In genomic region chr14:58969951-58970751, GRCh38 we compare ENCODE assay signal across 14 cellular contexts.
A peak's percentile ranks its signal among the peaks of the same experiment; 100 is the strongest.
DNase-seq lines count a peak whose midpoint lies in the region; ATAC-seq, FAIRE-seq and TF ChIP-seq lines count a peak whose summit lies in the region.
"Had no signal": no experiment of that assay in that cellular context is flagged by ENCODE, and none has a peak within 500 bp of the region (broad histone marks: within the 10 kb centered on the region; RNA-seq: fewer than 3 reads in every experiment).

No MANE protein-coding gene starts in this region.

- H4K20me1 ChIP-seq in H1 (replicated peaks in 1 of 2; ENCODE audit: control insufficient read depth in 1 of 2, insufficient read depth in 2 of 2, low read length in 2 of 2) (no peaks in the 10 kb centered on the region), osteoblast (ENCODE audit: insufficient read depth, low read length) (no peaks in the 10 kb centered on the region)

- H3K4me2 ChIP-seq in H1 (ENCODE audit: insufficient read depth in 1 of 2, low read depth in 2 of 2, low read length in 2 of 2), result peak overlapping the region; percentile 31 to 53
- no peak overlapping the region for H3K4me2 ChIP-seq in osteoblast (ENCODE audit: insufficient read depth, low read length)
- H3K4me2 ChIP-seq: KMS-11, PC-9 had no signal

- no peaks in the 10 kb centered on the region for H3K9me3 ChIP-seq in H1 (ENCODE audit: insufficient read depth in 2 of 2, low read depth in 1 of 2, low read length in 1 of 2)
- no peaks in the 10 kb centered on the region for H3K9me3 ChIP-seq in osteoblast (ENCODE audit: low read depth, low read length)

- no peak overlapping the region for H2AK5ac ChIP-seq in H1 (ENCODE audit: low read depth, low read length)

- no peaks in the 10 kb centered on the region for H3K79me1 ChIP-seq in H1 (ENCODE audit: low read depth, low read length)

- POLR2A ChIA-PET in H1 (lab: Charles Lee; ENCODE audit: partially characterized antibody), result interaction anchor here (0.7 to 0.9 kb wide), 4 partner anchors 9 to 333 kb away, joined by 3 read pairs; no protein-coding TSS in a partner anchor

- peak overlapping the region; percentile 69 for H2BK12ac ChIP-seq in H1 (ENCODE audit: low read depth, low read length)

- no peak overlapping the region for H3K14ac ChIP-seq in H1 (ENCODE audit: insufficient read length)

- H3K23me2 ChIP-seq in H1 (ENCODE audit: low read depth, low read length), result no peaks in the 10 kb centered on the region

- ATAC-seq in GM19035 (IDR thresholded peaks at IDR 0.05; ENCODE audit: unreplicated experiment), result peak; percentile 71
- no peak for ATAC-seq in HG03139 (IDR thresholded peaks at IDR 0.05; ENCODE audit: unreplicated experiment)
- ATAC-seq in HG02885 (IDR thresholded peaks at IDR 0.05; ENCODE audit: poor library complexity, unreplicated experiment), result no peak

- H3K4me3 ChIP-seq in H1 (ENCODE audit: extremely low read depth in 1 of 4, insufficient read depth in 2 of 4, low read depth in 3 of 4, low read length in 4 of 4), result peak overlapping the region in 1 of 4 experiments; percentile 37; a peak in 2 of 8 replicates
- H3K4me3 ChIP-seq in osteoblast (ENCODE audit: insufficient read depth, low read length), result no peak overlapping the region
- H3K4me3 ChIP-seq: PC-9 had no signal

- H2BK120ac ChIP-seq in H1 (replicated peaks; ENCODE audit: low read depth, low read length), result peak overlapping the region; percentile 7

- no peak overlapping the region for H2BK15ac ChIP-seq in H1 (ENCODE audit: low read length)

- H3K79me2 ChIP-seq in H1 (ENCODE audit: control insufficient read depth in 1 of 2, insufficient read depth in 2 of 2, low read length in 2 of 2) (no peaks in the 10 kb centered on the region), osteoblast (ENCODE audit: insufficient read depth, low read length) (no peaks in the 10 kb centered on the region)

- H3K4me1 ChIP-seq in H1 (replicated peaks in 1 of 4; ENCODE audit: control insufficient read depth in 3 of 4, insufficient read depth in 4 of 4, low read length in 3 of 4) (peaks cover 5 to 19% (median 13%) of the 10 kb centered on the region in 4 experiments), osteoblast (ENCODE audit: insufficient read depth, low read length) (no peaks in the 10 kb centered on the region)

- CTCF ChIA-PET in H1 (lab: Charles Lee; ENCODE audit: partially characterized antibody), result interaction anchor here (0.7 to 2.0 kb wide), 5 partner anchors 14 to 51 kb away, joined by 3 to 7 read pairs (median 5); no protein-coding TSS in a partner anchor

- TF ChIP-seq CTCF in H1 (IDR thresholded peaks at IDR 0.05; ENCODE audit: control extremely low read depth in 1 of 3, insufficient read depth in 1 of 3, low read depth in 1 of 3, low read length in 3 of 3) (no peak), osteoblast (IDR thresholded peaks at IDR 0.05; ENCODE audit: extremely low read depth, low read depth, low read length) (no peak)

- H3K27me3 ChIP-seq in H1 (replicated peaks in 1 of 4; ENCODE audit: control insufficient read depth in 3 of 4, extremely low read depth in 1 of 4, insufficient read depth in 3 of 4, low read length in 3 of 4) (no peaks in the 10 kb centered on the region), osteoblast (ENCODE audit: insufficient read depth, low read length) (no peaks in the 10 kb centered on the region)

- no peak overlapping the region for H3K56ac ChIP-seq in H1 (replicated peaks; ENCODE audit: insufficient read length, low read depth, low read length)

- no peaks in the 10 kb centered on the region for H3K36me3 ChIP-seq in H1 (ENCODE audit: control insufficient read depth in 2 of 4, insufficient read depth in 4 of 4, low read length in 3 of 4)
- no peaks in the 10 kb centered on the region for H3K36me3 ChIP-seq in osteoblast (ENCODE audit: insufficient read depth, low read length)

- 0 out of 2 replicates have a peak overlapping the region, but pooled peaks have one; percentile 14 for H2AFZ ChIP-seq in H1 (ENCODE audit: low read length)
- peak overlapping the region; percentile 75 for H2AFZ ChIP-seq in osteoblast (ENCODE audit: low read length)
- H2AFZ ChIP-seq: PC-9 had no signal

- peak overlapping the region; percentile 50; the same call in 1 of the 2 replicates for H2BK20ac ChIP-seq in H1 (ENCODE audit: low read length)

- peak overlapping the region; percentile 73; the same call in 1 of the 2 replicates for H3K27ac ChIP-seq in H1 (ENCODE audit: low read depth, low read length)
- no peak overlapping the region for H3K27ac ChIP-seq in osteoblast (ENCODE audit: low read depth, low read length)
- H3K27ac ChIP-seq: KMS-11, PC-9 had no signal

- peak overlapping the region in 1 of 4 experiments; percentile 24; a peak in 2 of 7 replicates for H3K9ac ChIP-seq in H1 (replicated peaks in 1 of 4; ENCODE audit: extremely low read depth in 1 of 4, low read depth in 3 of 4, low read length in 3 of 4)
- H3K9ac ChIP-seq: KMS-11 had no signal

- TF ChIP-seq RAD21 in H1 (IDR thresholded peaks at IDR 0.05 in 1 of 2, conservative IDR thresholded peaks at IDR 0.05 in 1 of 2; ENCODE audit: low read depth in 2 of 2, low read length in 2 of 2), result no peak; a peak in 1 of 4 replicates

- H3K4ac ChIP-seq in H1 (replicated peaks; ENCODE audit: insufficient read length, low read depth, low read length), result peak overlapping the region; percentile 64

- TF ChIP-seq POLR2A in H1 (IDR thresholded peaks at IDR 0.05; ENCODE audit: control extremely low read depth in 1 of 2, low read depth in 2 of 2, low read length in 2 of 2), result peak in 1 of 2 experiments; percentile 58; a peak in 1 of 3 replicates

- H4K8ac ChIP-seq in H1 (ENCODE audit: extremely low read depth, insufficient read depth, low read length), result no peak overlapping the region

- FAIRE-seq in H1 (lab: Jason Lieb, UNC), result peak; percentile 72
- FAIRE-seq: islet of Langerhans, TTC549 had no signal

- peak overlapping the region; percentile 64 for H3K18ac ChIP-seq in H1 (ENCODE audit: extremely low read depth, low read length)

- peak; percentile 23 for DNase-seq in HK-2 (ENCODE audit: unreplicated experiment)
- peak; percentile 34 to 54 for DNase-seq in H1 (ENCODE audit: low read depth in 1 of 2, low spot score in 2 of 2)
- DNase-seq in osteoblast (ENCODE audit: insufficient read length, low spot score, missing footprints), result peak; percentile 66
- DNase-seq in amygdala (lab: John Stamatoyannopoulos, UW), result no peak
- DNase-seq in COLO829 (ENCODE audit: low spot score), result no peak
- DNase-seq: anterior cingulate cortex; PC-9; stimulated activated CD4-positive, alpha-beta T cell treated with anti-CD3 and anti-CD28 coated beads, Interleukin-15, amount 100 ng/mL, for 24 hours had no signal

- 39% methylated on average over 10 of the region's 10 CpGs; no CpG with 5 or more reads in 1 of the 2 experiments for WGBS in H1 (ENCODE audit: extremely low coverage in 1 of 2, insufficient coverage in 1 of 2, insufficient read length in 1 of 2, insufficient replicate concordance in 2 of 2, low coverage in 1 of 2, low lambda C conversion rate in 2 of 2, missing lambda C conversion rate in 1 of 2), 2 experiments

- H2BK5ac ChIP-seq in H1 (ENCODE audit: low read depth, low read length), result peak overlapping the region; percentile 2; the same call in 1 of the 2 replicates

- H4K5ac ChIP-seq in H1 (ENCODE audit: insufficient read length, low read depth, low read length), result peak overlapping the region; percentile 49

- no peak overlapping the region for H3K23ac ChIP-seq in H1 (ENCODE audit: insufficient read length)

- TF ChIP-seq EP300 in H1 (IDR thresholded peaks at IDR 0.05; ENCODE audit: borderline replicate concordance in 1 of 2, low read depth in 2 of 2, low read length in 2 of 2), result peak in 1 of 2 experiments; percentile 78; a peak in 1 of 3 replicates

- no peak overlapping the region for H4K91ac ChIP-seq in H1 (replicated peaks; ENCODE audit: insufficient read length, low read length)

TF ChIP-seq in H1, 55 proteins besides CTCF, POLR2A, EP300 and RAD21 (continues in another document):
- TF ChIP-seq HDAC6 (IDR thresholded peaks at IDR 0.05; ENCODE audit: low read depth, low read length) (no peak), TBP (IDR thresholded peaks at IDR 0.05; ENCODE audit: low read depth, low read length) (no peak), MAX (IDR thresholded peaks at IDR 0.05) (no peak), BCL11A (IDR thresholded peaks at IDR 0.05; ENCODE audit: low read depth in 2 of 2, low read length in 2 of 2) (no peak), TEAD4 (IDR thresholded peaks at IDR 0.05; ENCODE audit: low read depth, low read length) (peak; percentile 56; the same call in 1 of the 2 replicates), SP1 (IDR thresholded peaks at IDR 0.05; ENCODE audit: low read depth, low read length) (peak; percentile 65; the same call in 1 of the 2 replicates), HDAC2 (IDR thresholded peaks at IDR 0.05; ENCODE audit: borderline replicate concordance in 1 of 2, low read depth in 2 of 2, low read length in 2 of 2) (no peak), SP4 (IDR thresholded peaks at IDR 0.05; ENCODE audit: low read length) (no peak), MAFK (IDR thresholded peaks at IDR 0.05; ENCODE audit: low read depth, low read length) (no peak), CHD1 (IDR thresholded peaks at IDR 0.05; ENCODE audit: low read depth, low read length) (no peak), TAF1 (IDR thresholded peaks at IDR 0.05; ENCODE audit: low read depth, low read length) (peak; percentile 55; the same call in 1 of the 2 replicates), SIX5 (IDR thresholded peaks at IDR 0.05; ENCODE audit: low read depth, low read length) (no peak), BRCA1 (IDR thresholded peaks at IDR 0.05; ENCODE audit: low read depth, low read length) (no peak), CTBP2 (IDR thresholded peaks at IDR 0.05; ENCODE audit: borderline replicate concordance, insufficient read depth, insufficient read length, low read length) (no peak), GABPA (IDR thresholded peaks at IDR 0.05; ENCODE audit: borderline replicate concordance, insufficient read depth, low read length) (no peak), PHF8 (conservative IDR thresholded peaks at IDR 0.05; ENCODE audit: low read depth, low read length) (no peak), RXRA (IDR thresholded peaks at IDR 0.05; ENCODE audit: insufficient read depth, low read depth, low read length) (no peak), SUZ12 (IDR thresholded peaks at IDR 0.05; ENCODE audit: low read length) (no peak)
- TF ChIP-seq, protein P1, sequence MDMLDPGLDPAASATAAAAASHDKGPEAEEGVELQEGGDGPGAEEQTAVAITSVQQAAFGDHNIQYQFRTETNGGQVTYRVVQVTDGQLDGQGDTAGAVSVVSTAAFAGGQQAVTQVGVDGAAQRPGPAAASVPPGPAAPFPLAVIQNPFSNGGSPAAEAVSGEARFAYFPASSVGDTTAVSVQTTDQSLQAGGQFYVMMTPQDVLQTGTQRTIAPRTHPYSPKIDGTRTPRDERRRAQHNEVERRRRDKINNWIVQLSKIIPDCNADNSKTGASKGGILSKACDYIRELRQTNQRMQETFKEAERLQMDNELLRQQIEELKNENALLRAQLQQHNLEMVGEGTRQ (IDR thresholded peaks at IDR 0.05; ENCODE audit: low read length), result no peak

Comparison
In these comparisons a context has a peak if more than half of its experiments do, and no peak if none do; other contexts are left out.
1. DNase-seq: peak in HK-2 (single experiment), H1 (2 of 2) and osteoblast (single experiment); none in amygdala (0 of 56) and COLO829 (single experiment).